ENCODE assay signal across 12 cellular contexts in the genomic region with DNA sequence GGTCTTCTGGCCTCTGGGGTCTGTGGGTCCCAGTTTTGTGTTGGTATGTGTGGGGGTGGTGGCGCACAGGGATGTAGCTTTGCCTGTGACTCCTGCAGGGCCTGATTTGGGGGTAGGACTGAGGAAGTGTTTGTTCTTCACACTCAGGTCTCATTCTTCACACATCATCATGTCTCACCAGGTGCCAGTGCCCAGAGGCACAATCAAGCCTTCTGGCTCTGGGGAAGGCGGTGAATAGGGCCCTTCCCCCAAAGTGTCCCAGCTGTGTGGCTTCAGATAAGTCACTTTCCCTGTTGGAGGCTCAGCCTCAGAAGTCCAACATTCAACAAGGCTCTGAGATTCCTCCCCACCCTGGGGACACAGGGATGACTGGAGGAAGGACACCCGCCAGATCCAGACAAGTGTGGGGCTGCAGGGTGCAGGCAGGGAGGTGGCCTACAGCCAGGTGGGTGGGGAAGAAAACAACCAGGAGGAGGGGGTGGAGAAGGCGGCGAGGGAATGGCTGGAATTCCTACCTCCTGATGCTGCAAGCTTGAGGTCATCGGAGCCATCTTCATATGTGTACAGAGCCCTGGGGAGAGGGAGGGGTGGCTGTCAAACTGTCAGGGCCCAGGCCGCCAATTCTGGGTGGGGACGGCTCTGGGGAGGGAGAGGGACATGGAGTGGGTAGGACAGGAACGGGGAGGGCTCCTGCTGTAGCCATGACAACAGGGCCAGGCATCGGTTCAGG. TPM values are rescaled to one million over a fixed set of nuclear protein-coding genes. Genes with fewer than 3 reads are reported as not detected.
A peak's percentile ranks its signal among the peaks of the same experiment; 100 is the strongest.
DNase-seq lines count a peak whose midpoint lies in the region; ATAC-seq and TF ChIP-seq lines count a peak whose summit lies in the region.
"Had no signal": no experiment of that assay in that cellular context is flagged by ENCODE, and none has a peak within 500 bp of the region (broad histone marks: within the 10 kb centered on the region; RNA-seq: fewer than 3 reads in every experiment).

No MANE protein-coding gene starts in this region.

- H3K9me3 ChIP-seq in AG04450 (ENCODE audit: control insufficient read depth, insufficient read depth, low read length) (peaks cover 12% of the 10 kb centered on the region), mesodermal cell (ENCODE audit: control insufficient read depth, low read length) (no peaks in the 10 kb centered on the region), testis (no peaks in the 10 kb centered on the region)

- intact Hi-C loops in testis (cut with DNase I; ENCODE audit: low total_unique reads), result no loop called here

- no peaks in the 10 kb centered on the region for H3K27me3 Mint-ChIP-seq in effector memory CD8-positive, alpha-beta T cell

- H3K36me3 ChIP-seq in mesodermal cell (ENCODE audit: control insufficient read depth, insufficient read depth, low read length) (peaks cover 80% of the 10 kb centered on the region), testis (ENCODE audit: low read depth, missing control alignments) (no peaks in the 10 kb centered on the region)

- CTCF ChIA-PET in AG04450 (lab: Charles Lee), result interaction anchor here (1.0 to 3.3 kb wide), 4 partner anchors 11 to 78 kb away, joined by 3 to 13 read pairs (median 8); no protein-coding TSS in a partner anchor

- no peaks in the 10 kb centered on the region for H3K9me3 Mint-ChIP-seq in effector memory CD8-positive, alpha-beta T cell

- H3K27me3 ChIP-seq in AG04450 (ENCODE audit: control insufficient read depth, insufficient read depth, low read length) (no peaks in the 10 kb centered on the region), testis (no peaks in the 10 kb centered on the region)
- H3K27me3 ChIP-seq: BLaER1, cardiac muscle cell had no signal

- WGBS in mesodermal cell (ENCODE audit: insufficient coverage in 2 of 2), 2 experiments, result 59 to 63% methylated on average over 7 to 8 of the region's 10 CpGs
- 76% methylated on average over 7 to 9 of the region's 10 CpGs for WGBS in testis, 2 donors

- peaks cover 40% of the 10 kb centered on the region for H3K4me1 ChIP-seq in mesodermal cell (ENCODE audit: control insufficient read depth, insufficient read depth, low read length, poor library complexity, severe bottlenecking)
- H3K4me1 ChIP-seq in testis, result peaks cover 12% of the 10 kb centered on the region

- ATAC-seq in effector memory CD8-positive, alpha-beta T cell (replicated peaks), result no peak
- ATAC-seq in HG03095 (IDR thresholded peaks at IDR 0.05; ENCODE audit: unreplicated experiment), result no peak
- ATAC-seq: HCT116 had no signal

- TF ChIP-seq POLR2A in testis (IDR thresholded peaks at IDR 0.05), result no peak

- DNase-seq in AG04450 (ENCODE audit: low read depth, low spot score), result no peak
- peak; percentile 31 for DNase-seq in M059J (ENCODE audit: low read depth)
- DNase-seq in effector memory CD8-positive, alpha-beta T cell, result no peak
- DNase-seq in NCI-H82 treated with DMSO at 0.1 percent for 48 hours (lab: John Stamatoyannopoulos, UW; ENCODE audit: unreplicated experiment), result no peak
- no peak for DNase-seq in testis
- DNase-seq in NCI-H526 (lab: John Stamatoyannopoulos, UW), result no peak
- DNase-seq: NCI-H1436 had no signal

- TF ChIP-seq CTCF in AG04450 (IDR thresholded peaks at IDR 0.05; ENCODE audit: low read depth, low read length) (no peak), testis (IDR thresholded peaks at IDR 0.05) (no peak)

- H3K36me3 Mint-ChIP-seq in effector memory CD8-positive, alpha-beta T cell (ENCODE audit: insufficient read depth), result peaks cover 25% of the 10 kb centered on the region

- peaks cover 23 to 28% of the 10 kb centered on the region in 2 donors for H3K4me1 Mint-ChIP-seq in effector memory CD8-positive, alpha-beta T cell (ENCODE audit: low read depth in 2 of 2)

- H3K27ac Mint-ChIP-seq in effector memory CD8-positive, alpha-beta T cell, result peak overlapping the region; percentile 84 to 87

- H3K4me3 ChIP-seq in AG04450 (ENCODE audit: low read depth, low read length) (no peak overlapping the region), mesodermal cell (ENCODE audit: extremely low read depth, insufficient read depth, low read length, poor library complexity, severe bottlenecking) (no peak overlapping the region), testis (no peak overlapping the region)
- H3K4me3 ChIP-seq: BLaER1, cardiac muscle cell had no signal

- H3K27ac ChIP-seq in AG04450 (ENCODE audit: low read depth, low read length) (peak overlapping the region; percentile 52), mesodermal cell (ENCODE audit: low read depth, low read length, severe bottlenecking) (peak overlapping the region; percentile 45), testis (no peak overlapping the region)
- H3K27ac ChIP-seq: cardiac muscle cell had no signal

- POLR2A ChIA-PET in AG04450 (lab: Yijun Ruan, JAX), result interaction anchor here (0.6 to 3.4 kb wide), 5 partner anchors 10 to 79 kb away, joined by 3 to 20 read pairs (median 4); a partner anchor contains a TSS

- peak overlapping the region; percentile 20 to 33 for H3K4me3 Mint-ChIP-seq in effector memory CD8-positive, alpha-beta T cell

RNA-seq across cellular contexts. Expression of a gene that starts 4.9 kb away (rescaled TPM):
- 146 and 164 TPM in 2 replicates for polyA plus RNA-seq in AG04450 (2011; rRNA removed)
- 169 and 227 TPM in 2 replicates for polyA minus RNA-seq in AG04450 (2011; rRNA and poly(A)+ RNA removed)
- 73.0 and 121 TPM in 2 replicates for total RNA-seq in M059J (2014; rRNA removed; shearing (Covaris generic))
- 229 TPM for polyA plus RNA-seq in mesodermal cell (2013, experiment 1 of 2)
- polyA plus RNA-seq in mesodermal cell (2013, experiment 2 of 2), result 194 TPM
- 10 to 100 TPM; 69.6 to 83.1 TPM for total RNA-seq in testis
- polyA plus RNA-seq in testis (ENCODE audit: insufficient read depth, low read depth, low replicate concordance), result 50.5 TPM

RNA-seq across cellular contexts. Expression of a gene that starts 21.9 kb away (rescaled TPM):
- polyA plus RNA-seq in AG04450 (2011; rRNA removed) (1.0 and 1.6 TPM in 2 replicates), testis (ENCODE audit: insufficient read depth, low read depth, low replicate concordance) (2.8 TPM)
- 0.28 and 0.43 TPM in 2 replicates for polyA minus RNA-seq in AG04450 (2011; rRNA and poly(A)+ RNA removed)
- total RNA-seq in M059J (2014; rRNA removed; shearing (Covaris generic)), result 24.8 and 44.4 TPM in 2 replicates
- polyA plus RNA-seq in mesodermal cell (2013, experiment 1 of 2), result 8.4 TPM
- 5.4 TPM for polyA plus RNA-seq in mesodermal cell (2013, experiment 2 of 2)
- total RNA-seq in testis, result 10 to 100 TPM; 19.9 to 23.2 TPM

RNA-seq across cellular contexts. Expression of a gene that starts 28.9 kb away (rescaled TPM):
- polyA plus RNA-seq in AG04450 (2011; rRNA removed) (195 and 268 TPM in 2 replicates), testis (ENCODE audit: insufficient read depth, low read depth, low replicate concordance) (72.2 TPM)
- 134 and 147 TPM in 2 replicates for polyA minus RNA-seq in AG04450 (2011; rRNA and poly(A)+ RNA removed)
- total RNA-seq in M059J (2014; rRNA removed; shearing (Covaris generic)), result 172 and 230 TPM in 2 replicates
- 284 TPM for polyA plus RNA-seq in mesodermal cell (2013, experiment 1 of 2)
- 227 TPM for polyA plus RNA-seq in mesodermal cell (2013, experiment 2 of 2)
- 100 to 1,000 TPM in 1 of 2 donors, 10 to 100 TPM in 1; 90.5 to 118 TPM for total RNA-seq in testis

RNA-seq across cellular contexts. Expression of a gene that starts 41.1 kb away (rescaled TPM):
- polyA plus RNA-seq in AG04450 (2011; rRNA removed), result 0.50 and 0.96 TPM in 2 replicates
- polyA minus RNA-seq in AG04450 (2011; rRNA and poly(A)+ RNA removed), result 0.43 and 2.3 TPM in 2 replicates
- total RNA-seq in M059J (2014; rRNA removed; shearing (Covaris generic)), result 2.2 and 6.7 TPM in 2 replicates
- 3.6 TPM for polyA plus RNA-seq in mesodermal cell (2013, experiment 1 of 2)
- 2.8 TPM for polyA plus RNA-seq in mesodermal cell (2013, experiment 2 of 2)
- total RNA-seq in testis, result 10 to 100 TPM; 10.7 to 18.7 TPM
- polyA plus RNA-seq in testis (ENCODE audit: insufficient read depth, low read depth, low replicate concordance), result 10.4 TPM

RNA-seq across cellular contexts. Expression of a gene that starts 42.0 kb away (rescaled TPM):
- 16.4 and 21.4 TPM in 2 replicates for polyA plus RNA-seq in AG04450 (2011; rRNA removed)
- 23.7 and 27.5 TPM in 2 replicates for polyA minus RNA-seq in AG04450 (2011; rRNA and poly(A)+ RNA removed)
- 20.2 and 37.3 TPM in 2 replicates for total RNA-seq in M059J (2014; rRNA removed; shearing (Covaris generic))
- polyA plus RNA-seq in mesodermal cell (2013, experiment 1 of 2), result 29.2 TPM
- polyA plus RNA-seq in mesodermal cell (2013, experiment 2 of 2), result 26.2 TPM
- 10 to 100 TPM; 51.8 to 57.0 TPM for total RNA-seq in testis
- polyA plus RNA-seq in testis (ENCODE audit: insufficient read depth, low read depth, low replicate concordance), result 32.6 TPM

Comparison
In these comparisons a context has a peak if more than half of its experiments do, and no peak if none do; other contexts are left out.
1. H3K27ac ChIP-seq: peak in AG04450 (single experiment) and mesodermal cell (single experiment); none in testis (0 of 2).